ENCODE assay signal across 8 cellular contexts in genomic region chr2:233565685-233566140, GRCh38. TPM values are rescaled to one million over a fixed set of nuclear protein-coding genes. Genes with fewer than 3 reads are reported as not detected.
DNase-seq lines count a peak whose midpoint lies in the region; TF ChIP-seq lines count a peak whose summit lies in the region.

No MANE protein-coding gene starts in this region.

- intact Hi-C loops in activated CD4-positive, alpha-beta T cell treated with anti-CD3 and anti-CD28 coated beads, Interleukin-2, amount 10 ng/mL, durations not matched to agents 24 days and 14 days (cut with micrococcal nuclease) = loop anchor here (10.0 kb wide), 1 partner anchor 1951 kb away; no protein-coding TSS in a partner anchor

- H3K9me3 Mint-ChIP-seq in activated CD4-positive, alpha-beta T cell treated with anti-CD3 and anti-CD28 coated beads, Interleukin-2, amount 10 ng/mL, durations not matched to agents 24 days and 14 days = no peaks in the 10 kb centered on the region
- H3K9me3 Mint-ChIP-seq in neural crest cell = no peaks in the 10 kb centered on the region

- H3K27me3 Mint-ChIP-seq in activated CD4-positive, alpha-beta T cell treated with anti-CD3 and anti-CD28 coated beads, Interleukin-2, amount 10 ng/mL, durations not matched to agents 24 days and 14 days = peaks cover 16% of the 10 kb centered on the region
- peaks cover 5% of the 10 kb centered on the region for H3K27me3 Mint-ChIP-seq in neural crest cell (ENCODE audit: low read depth)

- peak overlapping the region; percentile 95 for H3K27ac ChIP-seq in KOPT-K1 (ENCODE audit: low read depth, low read length, poor library complexity, severe bottlenecking)
- H3K27ac ChIP-seq in coronary artery = peak overlapping the region; percentile 91 to 95

- TF ChIP-seq CTCF in coronary artery (IDR thresholded peaks at IDR 0.05) = no peak
- no peak for TF ChIP-seq CTCF in neural crest cell (conservative IDR thresholded peaks at IDR 0.05)

- no peak for DNase-seq in activated CD4-positive, alpha-beta T cell treated with anti-CD3 and anti-CD28 coated beads, Interleukin-2, amount 10 ng/mL, durations not matched to agents 24 days and 14 days
- no peak for DNase-seq in activated CD4-positive, alpha-beta T cell treated with anti-CD3 and anti-CD28 coated beads for 48 hours
- DNase-seq in coronary artery (ENCODE audit: low spot score) (no peak), neural crest cell (ENCODE audit: low read depth, low spot score) (no peak), superior temporal gyrus (ENCODE audit: extremely low spot score) (no peak)
- DNase-seq in stimulated activated CD4-positive, alpha-beta T cell treated with anti-CD3 and anti-CD28 coated beads, Interleukin-12 subunit alpha, Interleukin-12 subunit beta, amount 100 ng/mL, for 4 hours = no peak
- no peak for DNase-seq in activated CD4-positive, alpha-beta T cell treated with anti-CD3 and anti-CD28 coated beads for 1 hour

- peak overlapping the region; percentile 95 for H3K27ac Mint-ChIP-seq in activated CD4-positive, alpha-beta T cell treated with anti-CD3 and anti-CD28 coated beads, Interleukin-2, amount 10 ng/mL, durations not matched to agents 24 days and 14 days
- H3K27ac Mint-ChIP-seq in neural crest cell (ENCODE audit: unreplicated experiment) = peak overlapping the region; percentile 59

- H3K36me3 Mint-ChIP-seq in activated CD4-positive, alpha-beta T cell treated with anti-CD3 and anti-CD28 coated beads, Interleukin-2, amount 10 ng/mL, durations not matched to agents 24 days and 14 days (ENCODE audit: low read depth) = peaks cover 4% of the 10 kb centered on the region
- peaks cover 6% of the 10 kb centered on the region for H3K36me3 Mint-ChIP-seq in neural crest cell (ENCODE audit: low read depth)

- H3K36me3 ChIP-seq in KOPT-K1 (ENCODE audit: insufficient read depth, low read length) = no peaks in the 10 kb centered on the region

- H3K4me1 Mint-ChIP-seq in activated CD4-positive, alpha-beta T cell treated with anti-CD3 and anti-CD28 coated beads, Interleukin-2, amount 10 ng/mL, durations not matched to agents 24 days and 14 days = peaks cover 12% of the 10 kb centered on the region
- H3K4me1 Mint-ChIP-seq in neural crest cell = peaks cover 6% of the 10 kb centered on the region

- no peaks in the 10 kb centered on the region for H3K9me3 ChIP-seq in KOPT-K1 (ENCODE audit: insufficient read depth, low read length, poor library complexity, severe bottlenecking)

- peak overlapping the region; percentile 95 for H3K4me3 Mint-ChIP-seq in activated CD4-positive, alpha-beta T cell treated with anti-CD3 and anti-CD28 coated beads, Interleukin-2, amount 10 ng/mL, durations not matched to agents 24 days and 14 days
- peak overlapping the region; percentile 99 for H3K4me3 Mint-ChIP-seq in neural crest cell

- H3K4me3 ChIP-seq in coronary artery = peak overlapping the region; percentile 87

RNA-seq across cellular contexts. Expression of gene USP40, which starts 0.9 kb away (rescaled TPM):
- 11.3 and 12.8 TPM in 2 replicates for total RNA-seq in activated CD4-positive, alpha-beta T cell treated with anti-CD3 and anti-CD28 coated beads, Interleukin-2, amount 10 ng/mL, durations not matched to agents 24 days and 14 days
- 25.3 and 28.3 TPM in 2 replicates for total RNA-seq in neural crest cell

RNA-seq across cellular contexts. Expression of gene UGT1A8, which starts 51.7 kb away (rescaled TPM):
- not detected in 2 replicates for total RNA-seq in activated CD4-positive, alpha-beta T cell treated with anti-CD3 and anti-CD28 coated beads, Interleukin-2, amount 10 ng/mL, durations not matched to agents 24 days and 14 days
- not detected in 2 replicates for total RNA-seq in neural crest cell
